In genomic region chr14:49464885-49465284, GRCh38 we compare ENCODE assay signal across 11 cellular contexts.
DNase-seq lines count a peak whose midpoint lies in the region; ATAC-seq and TF ChIP-seq lines count a peak whose summit lies in the region.
"Had no signal": no experiment of that assay in that cellular context is flagged by ENCODE, and none has a peak within 500 bp of the region (broad histone marks: within the 10 kb centered on the region; RNA-seq: fewer than 3 reads in every experiment).

No MANE protein-coding gene starts in this region.

- ATAC-seq in HCT116 (peak; percentile 67; the same call in 1 of the 2 replicates), SK-N-SH treated with all-trans-retinoic acid at 6 μM for 48 hours (peak; percentile 49; the same call in 1 of the 3 replicates), gastrocnemius medialis (no peak), GM19463 (IDR thresholded peaks at IDR 0.05; ENCODE audit: unreplicated experiment) (no peak)

- TF ChIP-seq CTCF in C4-2B (conservative IDR thresholded peaks at IDR 0.05), result peak; percentile 30
- peak in 2 of 3 experiments; percentile 47 to 53; a peak in 3 of 6 replicates for TF ChIP-seq CTCF in HCT116 (IDR thresholded peaks at IDR 0.05 in 2 of 3, conservative IDR thresholded peaks at IDR 0.05 in 1 of 3; ENCODE audit: borderline replicate concordance in 1 of 3, insufficient read depth in 1 of 3, low read depth in 2 of 3, low read length in 2 of 3)
- no peak for TF ChIP-seq CTCF in gastrocnemius medialis (IDR thresholded peaks at IDR 0.05 in 4 of 5, conservative IDR thresholded peaks at IDR 0.05 in 1 of 5)

- H3K4me2 ChIP-seq in HCT116 (ENCODE audit: low read length), result no peak overlapping the region

- H4K20me1 ChIP-seq in HCT116 (ENCODE audit: insufficient read depth), result no peaks in the 10 kb centered on the region

- no TSS peak for BruUV-seq in HCT116 (replicated peaks; lab: Mats Ljungman, UMichigan)

- in situ Hi-C loops in gastrocnemius medialis (cut with MboI; ENCODE audit: low sequenced_read_pairs in 4 of 4), result loop anchor here in 1 of 4 donors (25.0 kb wide), 1 partner anchor 247 kb away; no protein-coding TSS in a partner anchor

- CTCF ChIA-PET in HCT116 (lab: Charles Lee), result no interaction called here

- intact Hi-C loops in HCT116 (cut with micrococcal nuclease), result no loop called here
- intact Hi-C loops in gastrocnemius medialis (cut with DNase I; ENCODE audit: low total_unique reads), result no loop called here

- DNase-seq in HCT116 (ENCODE audit: low read depth, low spot score) (peak; percentile 12), iPS DF 6.9 (ENCODE audit: low read depth, low spot score) (peak; percentile 31), gastrocnemius medialis (no peak), midbrain (lab: John Stamatoyannopoulos, UW) (no peak)
- DNase-seq in stimulated activated naive CD4-positive, alpha-beta T cell (lab: John Stamatoyannopoulos, UW), result no peak
- DNase-seq: CD4-positive, alpha-beta T cell; upper lobe of left lung had no signal

- H2AFZ ChIP-seq in HCT116 (ENCODE audit: low read depth, low read length, poor library complexity, severe bottlenecking), result no peak overlapping the region

- H3K79me2 ChIP-seq in HCT116 (ENCODE audit: insufficient read depth, low read length), result no peaks in the 10 kb centered on the region

- no peaks in the 10 kb centered on the region for H3K27me3 ChIP-seq in HCT116 (ENCODE audit: insufficient read depth, low read length)
- H3K27me3 ChIP-seq in iPS DF 6.9 (ENCODE audit: control insufficient read depth, insufficient read depth, low read length), result no peaks in the 10 kb centered on the region
- H3K27me3 ChIP-seq in gastrocnemius medialis, result no peaks in the 10 kb centered on the region
- H3K27me3 ChIP-seq: upper lobe of left lung had no signal

- no peaks in the 10 kb centered on the region for H3K4me1 ChIP-seq in HCT116 (ENCODE audit: control insufficient read depth in 1 of 2, insufficient read depth in 2 of 2, low read length in 2 of 2)
- peaks cover 1% of the 10 kb centered on the region; the same call in 1 of the 2 replicates for H3K4me1 ChIP-seq in iPS DF 6.9 (ENCODE audit: control insufficient read depth, insufficient read depth, low read length)
- no peaks in the 10 kb centered on the region for H3K4me1 ChIP-seq in gastrocnemius medialis

- POLR2A ChIA-PET in HCT116 (lab: Charles Lee), result no interaction called here

- H3K36me3 ChIP-seq in HCT116 (ENCODE audit: control insufficient read depth in 1 of 2, insufficient read depth in 2 of 2, low read length in 2 of 2) (no peaks in the 10 kb centered on the region), iPS DF 6.9 (ENCODE audit: control insufficient read depth, insufficient read depth, low read length) (no peaks in the 10 kb centered on the region), gastrocnemius medialis (no peaks in the 10 kb centered on the region)
- H3K36me3 ChIP-seq: upper lobe of left lung had no signal

- H3K27ac ChIP-seq in C4-2B (no peak overlapping the region), HCT116 (ENCODE audit: low read depth, low read length) (no peak overlapping the region), iPS DF 6.9 (ENCODE audit: low read length) (no peak overlapping the region), gastrocnemius medialis (no peak overlapping the region)
- H3K27ac ChIP-seq: upper lobe of left lung had no signal

- TF ChIP-seq POLR2A in HCT116 (IDR thresholded peaks at IDR 0.05; ENCODE audit: borderline replicate concordance, extremely low read depth, insufficient read depth, insufficient read length) (no peak), gastrocnemius medialis (IDR thresholded peaks at IDR 0.05) (no peak)

- no peak overlapping the region for H3K9ac ChIP-seq in HCT116 (ENCODE audit: low read length)

- H3K9me2 ChIP-seq in HCT116 (ENCODE audit: insufficient read depth), result no peaks in the 10 kb centered on the region

- H3K4me3 ChIP-seq in HCT116 (replicated peaks in 1 of 2; ENCODE audit: low read depth in 1 of 2, low read length in 2 of 2) (no peak overlapping the region), iPS DF 6.9 (ENCODE audit: low read length) (no peak overlapping the region), gastrocnemius medialis (no peak overlapping the region)
- H3K4me3 ChIP-seq: skin epidermis, upper lobe of left lung had no signal

- H3K9me3 ChIP-seq in HCT116 (ENCODE audit: control insufficient read depth in 1 of 2, insufficient read depth in 1 of 2, low read depth in 1 of 2, low read length in 2 of 2) (no peaks in the 10 kb centered on the region), iPS DF 6.9 (ENCODE audit: control insufficient read depth, insufficient read depth, low read length) (no peaks in the 10 kb centered on the region), gastrocnemius medialis (no peaks in the 10 kb centered on the region)
- H3K9me3 ChIP-seq: upper lobe of left lung had no signal

- no CpG with 5 or more reads among the region's 1 CpG for WGBS in iPS DF 6.9 (ENCODE audit: insufficient coverage, insufficient read length)

- TF ChIP-seq RAD21 in HCT116 (IDR thresholded peaks at IDR 0.05; ENCODE audit: low read depth), result no peak

- RAD21 ChIA-PET in HCT116 (lab: Charles Lee; ENCODE audit: low non-redundant PET in 1 of 2, low total read pairs in 2 of 2, uncharacterized antibody in 2 of 2, unreplicated experiment in 2 of 2), result no interaction called here

TF ChIP-seq in HCT116, 20 proteins besides CTCF, POLR2A, EP300 and RAD21:
- TF ChIP-seq MAX (IDR thresholded peaks at IDR 0.05) (no peak), REST (IDR thresholded peaks at IDR 0.05; ENCODE audit: low read depth) (no peak)

TF ChIP-seq in SK-N-SH treated with all-trans-retinoic acid at 6 μM for 48 hours, 23 proteins besides CTCF, POLR2A, EP300 and RAD21:
- TF ChIP-seq PPARA (CRISPR knock-in tag; IDR thresholded peaks at IDR 0.05; ENCODE audit: borderline replicate concordance) (no peak), ZFP3 (CRISPR knock-in tag; IDR thresholded peaks at IDR 0.05) (no peak), ZNF565 (CRISPR knock-in tag; conservative IDR thresholded peaks at IDR 0.05; ENCODE audit: low read depth) (no peak)

Comparison
In these comparisons a context has a peak if more than half of its experiments do, and no peak if none do; other contexts are left out.
1. CTCF ChIP-seq: peak in C4-2B (single experiment) and HCT116 (2 of 3); none in gastrocnemius medialis (0 of 5).
2. ATAC-seq: peak in HCT116 (single experiment) and SK-N-SH treated with all-trans-retinoic acid at 6 μM for 48 hours (single experiment); none in gastrocnemius medialis (0 of 2) and GM19463 (single experiment).
3. DNase-seq: peak in HCT116 (single experiment) and iPS DF 6.9 (single experiment); none in stimulated activated naive CD4-positive, alpha-beta T cell (0 of 6), gastrocnemius medialis (0 of 2) and midbrain (single experiment).